Comparison of ENCODE assay signal across 1 cellular context in genomic region chr3:71391361-71391760, GRCh38.
TF ChIP-seq lines count a peak whose summit lies in the region.

No MANE protein-coding gene starts in this region.

TF ChIP-seq in H1, 55 proteins besides CTCF, POLR2A, EP300 and RAD21 (continued from another document):
- TF ChIP-seq RBBP5 (IDR thresholded peaks at IDR 0.05; ENCODE audit: borderline replicate concordance, low read depth, low read length) (no peak), TAF7 (optimal IDR thresholded peaks at IDR 0.05; ENCODE audit: borderline replicate concordance, low read depth, low read length) (no peak), SUZ12 (IDR thresholded peaks at IDR 0.05; ENCODE audit: low read length) (no peak), CBX8 (IDR thresholded peaks at IDR 0.05; ENCODE audit: borderline replicate concordance, low read depth, low read length) (no peak), NRF1 (IDR thresholded peaks at IDR 0.05; ENCODE audit: low read depth, low read length) (no peak), BRCA1 (IDR thresholded peaks at IDR 0.05; ENCODE audit: low read depth, low read length) (no peak), CHD7 (IDR thresholded peaks at IDR 0.05; ENCODE audit: insufficient replicate concordance, low read length) (no peak), SRF (IDR thresholded peaks at IDR 0.05; ENCODE audit: low read depth, low read length) (no peak)
TF ChIP-seq in H1: peak in this region for 0.
